ENCODE assay signal across 16 cellular contexts in genomic region chr2:128093762-128094161, GRCh38. TPM values are rescaled to one million over a fixed set of nuclear protein-coding genes. Genes with fewer than 3 reads are reported as not detected.
DNase-seq lines count a peak whose midpoint lies in the region; ATAC-seq and TF ChIP-seq lines count a peak whose summit lies in the region.
"Had no signal": no experiment of that assay in that cellular context is flagged by ENCODE, and none has a peak within 500 bp of the region (broad histone marks: within the 10 kb centered on the region; RNA-seq: fewer than 3 reads in every experiment).

No MANE protein-coding gene starts in this region.

- 0 out of 2 replicates have a peak, but pooled peaks cover 1% of the 10 kb centered on the region for H3F3A ChIP-seq in OCI-LY1 (ENCODE audit: insufficient read depth, low read length)

- peaks cover 53% of the 10 kb centered on the region for H3K79me2 ChIP-seq in OCI-LY1 (ENCODE audit: insufficient read depth, low read length)

- peak overlapping the region; percentile 97 for H3K4me3 ChIP-seq in OCI-LY1 (ENCODE audit: low read depth, low read length, poor library complexity, severe bottlenecking)
- H3K4me3 ChIP-seq in endodermal cell (ENCODE audit: low read length), result peak overlapping the region; percentile 5
- no peak overlapping the region for H3K4me3 ChIP-seq in tibial artery
- no peak overlapping the region for H3K4me3 ChIP-seq in vagina
- H3K4me3 ChIP-seq: HAP-1, PC-9 had no signal

- DNase-seq in T-helper 2 cell treated with Interferon-gamma antibody and Interleukin-4, amounts not matched to agents 5 μg/mL and 100 μg/mL, for 36 hours (ENCODE audit: low spot score), result no peak
- DNase-seq in T-helper 2 cell (no peak), endodermal cell (no peak), tibial artery (no peak), vagina (ENCODE audit: extremely low spot score in 2 of 2) (no peak)
- no peak for DNase-seq in stimulated activated effector memory CD8-positive, alpha-beta T cell treated with anti-CD3 and anti-CD28 coated beads, Interleukin-12 subunit alpha, Interleukin-12 subunit beta, amount 100 ng/mL, for 72 hours (ENCODE audit: low spot score in 2 of 2)
- DNase-seq: NCI-H226; NCI-H526; NK-92 treated with Interleukin-12 subunit alpha and Interleukin-12 subunit beta, amount 100 ng/mL, for 24 hours; PC-9; SK-N-SH had no signal

- H2AFZ ChIP-seq in OCI-LY1 (ENCODE audit: low read length), result no peak overlapping the region
- H2AFZ ChIP-seq: PC-9 had no signal

- H3K9me2 ChIP-seq in OCI-LY1 (ENCODE audit: low read depth, low read length), result no peaks in the 10 kb centered on the region
- H3K9me2 ChIP-seq: SK-N-SH had no signal

- H3K36me3 Mint-ChIP-seq in T-helper 2 cell treated with Interferon-gamma antibody and Interleukin-4, amounts not matched to agents 5 μg/mL and 100 μg/mL, for 36 hours (ENCODE audit: low read depth), result peaks cover 43% of the 10 kb centered on the region
- peaks cover 15% of the 10 kb centered on the region for H3K36me3 Mint-ChIP-seq in endodermal cell (ENCODE audit: low read depth)
- peaks cover 43% of the 10 kb centered on the region for H3K36me3 Mint-ChIP-seq in stimulated activated effector memory CD8-positive, alpha-beta T cell treated with anti-CD3 and anti-CD28 coated beads, Interleukin-12 subunit alpha, Interleukin-12 subunit beta, amount 100 ng/mL, for 72 hours

- H3K36me3 ChIP-seq in OCI-LY1 (ENCODE audit: insufficient read depth, low read length) (peaks cover 25% of the 10 kb centered on the region), endodermal cell (ENCODE audit: control insufficient read depth, insufficient read depth, low read length) (peaks cover 20% of the 10 kb centered on the region), tibial artery (peaks cover 6 to 14% (median 9%) of the 10 kb centered on the region in 3 donors), vagina (no peaks in the 10 kb centered on the region)

- H3K27ac ChIP-seq in OCI-LY1 (ENCODE audit: low read depth, low read length, poor library complexity, severe bottlenecking) (peak overlapping the region; percentile 37), endodermal cell (ENCODE audit: low read depth, low read length) (no peak overlapping the region), tibial artery (no peak overlapping the region), vagina (no peak overlapping the region)
- H3K27ac ChIP-seq: 22Rv1, PC-9 had no signal

- H3K27ac Mint-ChIP-seq in T-helper 2 cell treated with Interferon-gamma antibody and Interleukin-4, amounts not matched to agents 5 μg/mL and 100 μg/mL, for 36 hours, result no peak overlapping the region
- H3K27ac Mint-ChIP-seq in endodermal cell, result no peak overlapping the region
- peak overlapping the region; percentile 63 for H3K27ac Mint-ChIP-seq in stimulated activated effector memory CD8-positive, alpha-beta T cell treated with anti-CD3 and anti-CD28 coated beads, Interleukin-12 subunit alpha, Interleukin-12 subunit beta, amount 100 ng/mL, for 72 hours

- intact Hi-C loops in tibial artery (cut with DNase I; ENCODE audit: low total_unique reads), result loop anchor here (5.0 kb wide), 2 partner anchors 61 to 211 kb away; no protein-coding TSS in a partner anchor
- intact Hi-C loops in vagina (cut with DNase I), result loop anchor here (5.0 kb wide), 1 partner anchor 66 kb away; the partner anchor contains the start of gene SAP130

- peaks cover 42% of the 10 kb centered on the region for H3K4me1 Mint-ChIP-seq in T-helper 2 cell treated with Interferon-gamma antibody and Interleukin-4, amounts not matched to agents 5 μg/mL and 100 μg/mL, for 36 hours (ENCODE audit: low read depth)
- H3K4me1 Mint-ChIP-seq in endodermal cell, result peaks cover 9% of the 10 kb centered on the region
- H3K4me1 Mint-ChIP-seq in stimulated activated effector memory CD8-positive, alpha-beta T cell treated with anti-CD3 and anti-CD28 coated beads, Interleukin-12 subunit alpha, Interleukin-12 subunit beta, amount 100 ng/mL, for 72 hours, result peaks cover 33% of the 10 kb centered on the region

- no peaks in the 10 kb centered on the region for H4K20me1 ChIP-seq in OCI-LY1 (ENCODE audit: insufficient read depth, low read length)

- H3K4me1 ChIP-seq in OCI-LY1 (ENCODE audit: insufficient read depth, low read length, severe bottlenecking), result peaks cover 42% of the 10 kb centered on the region
- peaks cover 3% of the 10 kb centered on the region for H3K4me1 ChIP-seq in endodermal cell (ENCODE audit: control insufficient read depth, insufficient read depth, low read length)
- peaks cover 0 to 21% (median 13%) of the 10 kb centered on the region in 4 donors for H3K4me1 ChIP-seq in tibial artery
- peaks cover 31% of the 10 kb centered on the region for H3K4me1 ChIP-seq in vagina
- H3K4me1 ChIP-seq: HAP-1 had no signal

- no peak for ATAC-seq in stimulated activated effector memory CD8-positive, alpha-beta T cell treated with anti-CD3 and anti-CD28 coated beads, Interleukin-12 subunit alpha, Interleukin-12 subunit beta, amount 100 ng/mL, for 72 hours
- ATAC-seq in HG03342 (IDR thresholded peaks at IDR 0.05; ENCODE audit: unreplicated experiment), result no peak

- no peak for TF ChIP-seq POLR2A in vagina (IDR thresholded peaks at IDR 0.05)

- WGBS in endodermal cell (ENCODE audit: insufficient coverage in 1 of 2, insufficient read length in 1 of 2), 2 experiments, result 86 to 100% methylated on average over 3 to 5 of the region's 5 CpGs

- H3K27me3 ChIP-seq in OCI-LY1 (ENCODE audit: insufficient read depth, low read length) (no peaks in the 10 kb centered on the region), endodermal cell (ENCODE audit: control insufficient read depth, insufficient read depth, low read length, poor library complexity, severe bottlenecking) (no peaks in the 10 kb centered on the region), tibial artery (no peaks in the 10 kb centered on the region), vagina (no peaks in the 10 kb centered on the region)

- peak overlapping the region; percentile 91 for H3K4me3 Mint-ChIP-seq in T-helper 2 cell treated with Interferon-gamma antibody and Interleukin-4, amounts not matched to agents 5 μg/mL and 100 μg/mL, for 36 hours
- H3K4me3 Mint-ChIP-seq in endodermal cell, result no peak overlapping the region
- H3K4me3 Mint-ChIP-seq in stimulated activated effector memory CD8-positive, alpha-beta T cell treated with anti-CD3 and anti-CD28 coated beads, Interleukin-12 subunit alpha, Interleukin-12 subunit beta, amount 100 ng/mL, for 72 hours, result no peak overlapping the region

- H3K9ac ChIP-seq in OCI-LY1 (ENCODE audit: low read length) (peak overlapping the region; percentile 46; the same call in 1 of the 2 replicates), endodermal cell (ENCODE audit: extremely low read depth, low read length, poor library complexity, severe bottlenecking) (no peak overlapping the region)
- H3K9ac ChIP-seq: SK-N-SH had no signal

- H3K4me2 ChIP-seq in OCI-LY1 (ENCODE audit: low read length), result peak overlapping the region; percentile 85
- H3K4me2 ChIP-seq: SK-N-SH had no signal

- no peaks in the 10 kb centered on the region for H3K9me3 Mint-ChIP-seq in T-helper 2 cell treated with Interferon-gamma antibody and Interleukin-4, amounts not matched to agents 5 μg/mL and 100 μg/mL, for 36 hours
- H3K9me3 Mint-ChIP-seq in endodermal cell, result no peaks in the 10 kb centered on the region
- H3K9me3 Mint-ChIP-seq in stimulated activated effector memory CD8-positive, alpha-beta T cell treated with anti-CD3 and anti-CD28 coated beads, Interleukin-12 subunit alpha, Interleukin-12 subunit beta, amount 100 ng/mL, for 72 hours, result no peaks in the 10 kb centered on the region
- H3K9me3 Mint-ChIP-seq: IgD-negative memory B cell had no signal

- no peaks in the 10 kb centered on the region for H3K27me3 Mint-ChIP-seq in T-helper 2 cell treated with Interferon-gamma antibody and Interleukin-4, amounts not matched to agents 5 μg/mL and 100 μg/mL, for 36 hours (ENCODE audit: low read depth)
- no peaks in the 10 kb centered on the region for H3K27me3 Mint-ChIP-seq in endodermal cell (ENCODE audit: insufficient read depth)
- H3K27me3 Mint-ChIP-seq: IgD-negative memory B cell had no signal

- TF ChIP-seq CTCF in OCI-LY1 (IDR thresholded peaks at IDR 0.05; ENCODE audit: low read length), result no peak
- TF ChIP-seq CTCF in endodermal cell (conservative IDR thresholded peaks at IDR 0.05), result no peak
- no peak for TF ChIP-seq CTCF in tibial artery (IDR thresholded peaks at IDR 0.05)
- no peak for TF ChIP-seq CTCF in vagina (IDR thresholded peaks at IDR 0.05)

- H3K9me3 ChIP-seq in OCI-LY1 (ENCODE audit: low read length), result no peaks in the 10 kb centered on the region
- H3K9me3 ChIP-seq in endodermal cell (ENCODE audit: control insufficient read depth, low read length), result no peaks in the 10 kb centered on the region
- no peaks in the 10 kb centered on the region for H3K9me3 ChIP-seq in tibial artery
- H3K9me3 ChIP-seq in vagina, result no peaks in the 10 kb centered on the region
- H3K9me3 ChIP-seq: HAP-1, SK-N-SH had no signal

RNA-seq across cellular contexts. Expression of gene UGGT1, which starts 2.8 kb away (rescaled TPM):
- total RNA-seq in endodermal cell, result 10 to 100 TPM; 66.9 to 78.6 TPM
- 31.7 TPM for polyA plus RNA-seq in endodermal cell (2013, experiment 1 of 2)
- polyA plus RNA-seq in endodermal cell (2013, experiment 2 of 2), result 33.5 TPM
- 40.5 TPM for total RNA-seq in vagina

Comparison
In these comparisons a context has a peak if more than half of its experiments do, and no peak if none do; other contexts are left out.
1. H3K4me3 ChIP-seq: peak in OCI-LY1 (single experiment) and endodermal cell (single experiment); none in tibial artery (0 of 2) and vagina (0 of 2).